ENCODE assay signal across 25 cellular contexts in the genomic region with DNA sequence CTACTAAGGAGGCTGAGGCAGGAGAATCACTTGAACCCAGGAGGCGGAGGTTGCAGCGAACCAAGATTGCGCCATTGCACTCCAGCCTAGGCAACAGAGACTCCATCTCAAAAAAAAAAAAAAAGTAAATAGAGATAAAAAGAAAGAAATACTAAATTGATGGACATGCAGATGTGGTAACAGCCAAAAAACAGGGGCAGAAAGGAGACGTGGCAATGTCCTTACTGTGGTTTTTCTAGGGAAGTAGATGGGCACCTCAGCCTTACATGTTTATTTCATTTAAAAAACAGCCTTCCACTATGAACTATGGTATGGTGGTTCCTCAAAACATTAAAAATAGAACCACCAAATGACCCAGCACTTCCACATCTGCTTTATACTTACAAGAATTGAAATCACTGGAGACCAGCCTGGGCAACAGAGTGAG. TPM values are rescaled to one million over a fixed set of nuclear protein-coding genes. Genes with fewer than 3 reads are reported as not detected.
A peak's percentile ranks its signal among the peaks of the same experiment; 100 is the strongest.
DNase-seq lines count a peak whose midpoint lies in the region; ATAC-seq, FAIRE-seq and TF ChIP-seq lines count a peak whose summit lies in the region.
"Had no signal": no experiment of that assay in that cellular context is flagged by ENCODE, and none has a peak within 500 bp of the region (broad histone marks: within the 10 kb centered on the region; RNA-seq: fewer than 3 reads in every experiment).

No MANE protein-coding gene starts in this region.

- DNase-seq in GM12891 (ENCODE audit: insufficient read length, low spot score), result no peak
- DNase-seq in NOMO-1 treated with DMSO at 0.1 percent for 48 hours (lab: John Stamatoyannopoulos, UW; ENCODE audit: unreplicated experiment), result peak; percentile 98
- no peak for DNase-seq in activated B cell treated with CpG ODN at 0.5 μM for 24 hours
- DNase-seq in naive thymus-derived CD4-positive, alpha-beta T cell, result no peak
- DNase-seq in NCI-H1417 (lab: John Stamatoyannopoulos, UW), result no peak
- DNase-seq in GM12892 (ENCODE audit: insufficient read length), result no peak
- DNase-seq in RKO (ENCODE audit: low spot score), result no peak
- DNase-seq: activated CD4-positive, alpha-beta T cell treated with anti-CD3 and anti-CD28 coated beads, Interleukin-2, amount 10 ng/mL, durations not matched to agents 24 days and 14 days; activated gamma-delta T cell; amniotic stem cell; dorsolateral prefrontal cortex; foreskin keratinocyte; GM23248; kidney glomerular epithelial cell; mucosa of descending colon; NCI-H1105; NCI-H524 treated with DMSO at 0.1 percent for 48 hours; PC-3; stimulated activated CD4-positive, alpha-beta T cell treated with anti-CD3 and anti-CD28 coated beads, Interleukin-15, amount 100 ng/mL, for 24 hours had no signal

- intact Hi-C loops in activated B cell treated with CpG ODN at 0.5 μM for 24 hours (cut with micrococcal nuclease), result loop anchor here (2.0 kb wide), 1 partner anchor 69 kb away; the partner anchor contains the start of gene DNMT1
- intact Hi-C loops in naive thymus-derived CD4-positive, alpha-beta T cell (cut with micrococcal nuclease), result no loop called here

- POLR2A ChIA-PET in activated B cell treated with CpG ODN at 0.5 μM for 24 hours (lab: Charles Lee), result interaction anchor here (0.6 to 1.2 kb wide), 3 partner anchors 15 to 754 kb away, joined by 3 to 8 read pairs (median 5); partner anchors contain the start of gene P2RY11
- POLR2A ChIA-PET in naive thymus-derived CD4-positive, alpha-beta T cell (lab: Charles Lee), result no interaction called here

- TF ChIP-seq POLR2A in GM12891 (IDR thresholded peaks at IDR 0.05; ENCODE audit: low read depth, low read length), result no peak
- no peak for TF ChIP-seq POLR2A in GM12892 (IDR thresholded peaks at IDR 0.05; ENCODE audit: low read depth, low read length)

- no peak overlapping the region for H3K4me3 Mint-ChIP-seq in activated B cell treated with CpG ODN at 0.5 μM for 24 hours
- H3K4me3 Mint-ChIP-seq in naive thymus-derived CD4-positive, alpha-beta T cell, result no peak overlapping the region
- H3K4me3 Mint-ChIP-seq: activated CD4-positive, alpha-beta T cell treated with anti-CD3 and anti-CD28 coated beads, Interleukin-2, amount 10 ng/mL, durations not matched to agents 24 days and 14 days had no signal

- H3K4me1 ChIP-seq in naive thymus-derived CD4-positive, alpha-beta T cell (ENCODE audit: control insufficient read depth in 2 of 2, insufficient read depth in 2 of 2, low read length in 2 of 2), result no peaks in the 10 kb centered on the region

- peak overlapping the region; percentile 53 for H3K27ac Mint-ChIP-seq in activated B cell treated with CpG ODN at 0.5 μM for 24 hours
- H3K27ac Mint-ChIP-seq in naive thymus-derived CD4-positive, alpha-beta T cell, result no peak overlapping the region
- H3K27ac Mint-ChIP-seq: activated CD4-positive, alpha-beta T cell treated with anti-CD3 and anti-CD28 coated beads, Interleukin-2, amount 10 ng/mL, durations not matched to agents 24 days and 14 days had no signal

- H3K4me3 ChIP-seq in naive thymus-derived CD4-positive, alpha-beta T cell (ENCODE audit: low read length), result no peak overlapping the region
- H3K4me3 ChIP-seq: cardiac muscle cell, dorsolateral prefrontal cortex, GM23248, mucosa of descending colon, SK-N-MC, tibial nerve had no signal

- H3K27me3 Mint-ChIP-seq in activated B cell treated with CpG ODN at 0.5 μM for 24 hours, result no peaks in the 10 kb centered on the region
- H3K27me3 Mint-ChIP-seq in naive thymus-derived CD4-positive, alpha-beta T cell, result no peaks in the 10 kb centered on the region
- H3K27me3 Mint-ChIP-seq: activated CD4-positive, alpha-beta T cell treated with anti-CD3 and anti-CD28 coated beads, Interleukin-2, amount 10 ng/mL, durations not matched to agents 24 days and 14 days had no signal

- H3K9me3 Mint-ChIP-seq in activated B cell treated with CpG ODN at 0.5 μM for 24 hours, result no peaks in the 10 kb centered on the region
- no peaks in the 10 kb centered on the region for H3K9me3 Mint-ChIP-seq in naive thymus-derived CD4-positive, alpha-beta T cell
- H3K9me3 Mint-ChIP-seq: activated CD4-positive, alpha-beta T cell treated with anti-CD3 and anti-CD28 coated beads, Interleukin-2, amount 10 ng/mL, durations not matched to agents 24 days and 14 days had no signal

- H3K36me3 ChIP-seq in naive thymus-derived CD4-positive, alpha-beta T cell (ENCODE audit: control insufficient read depth in 2 of 3, insufficient read depth in 3 of 3, low read length in 3 of 3), result peaks cover 0 to 6% (median 0%) of the 10 kb centered on the region in 3 experiments

- no peaks in the 10 kb centered on the region for H3K9me3 ChIP-seq in naive thymus-derived CD4-positive, alpha-beta T cell (ENCODE audit: control insufficient read depth in 2 of 3, low read length in 3 of 3)
- H3K9me3 ChIP-seq: mucosa of descending colon, tibial nerve had no signal

- no peaks in the 10 kb centered on the region for H3K36me3 Mint-ChIP-seq in activated B cell treated with CpG ODN at 0.5 μM for 24 hours (ENCODE audit: low read depth)
- H3K36me3 Mint-ChIP-seq in naive thymus-derived CD4-positive, alpha-beta T cell, result peaks cover 0 to 12% (median 4%) of the 10 kb centered on the region in 5 donors

- peaks cover 17% of the 10 kb centered on the region for H3K4me1 Mint-ChIP-seq in activated B cell treated with CpG ODN at 0.5 μM for 24 hours
- H3K4me1 Mint-ChIP-seq in naive thymus-derived CD4-positive, alpha-beta T cell, result peaks cover 0 to 4% (median 0%) of the 10 kb centered on the region in 7 donors
- H3K4me1 Mint-ChIP-seq: activated CD4-positive, alpha-beta T cell treated with anti-CD3 and anti-CD28 coated beads, Interleukin-2, amount 10 ng/mL, durations not matched to agents 24 days and 14 days had no signal

- no peak for FAIRE-seq in GM12891 (lab: Jason Lieb, UNC)
- no peak for FAIRE-seq in GM12892 (lab: Jason Lieb, UNC)

- H3K27ac ChIP-seq in naive thymus-derived CD4-positive, alpha-beta T cell (ENCODE audit: low read depth, low read length), result no peak overlapping the region
- H3K27ac ChIP-seq: cardiac muscle cell, epithelial cell of prostate, foreskin keratinocyte, GM23248, KMS-11, SK-N-MC had no signal

- no peak for TF ChIP-seq CTCF in activated B cell treated with CpG ODN at 0.5 μM for 24 hours (IDR thresholded peaks at IDR 0.05)

- ATAC-seq in activated B cell treated with CpG ODN at 0.5 μM for 24 hours (ENCODE audit: low read depth) (peak; percentile 83), GM19452 (IDR thresholded peaks at IDR 0.05; ENCODE audit: unreplicated experiment) (no peak)
- ATAC-seq in naive thymus-derived CD4-positive, alpha-beta T cell, result peak; percentile 91
- ATAC-seq: foreskin keratinocyte, mucosa of descending colon, PC-3 had no signal

- CTCF ChIA-PET in activated B cell treated with CpG ODN at 0.5 μM for 24 hours (lab: Charles Lee), result no interaction called here
- CTCF ChIA-PET in naive thymus-derived CD4-positive, alpha-beta T cell (lab: Charles Lee), result no interaction called here

- H3K27me3 ChIP-seq in naive thymus-derived CD4-positive, alpha-beta T cell (ENCODE audit: control insufficient read depth in 2 of 2, insufficient read depth in 2 of 2, low read length in 2 of 2), result no peaks in the 10 kb centered on the region
- H3K27me3 ChIP-seq: cardiac muscle cell, dorsolateral prefrontal cortex, foreskin keratinocyte, tibial nerve had no signal

TF ChIP-seq in GM12891, 5 proteins besides CTCF, POLR2A, EP300 and RAD21:
- TF ChIP-seq POLR2AphosphoS5 (IDR thresholded peaks at IDR 0.05; ENCODE audit: low read depth, low read length) (no peak), POU2F2 (IDR thresholded peaks at IDR 0.05; ENCODE audit: low read depth, low read length) (no peak), SPI1 (IDR thresholded peaks at IDR 0.05; ENCODE audit: low read depth, low read length) (0 out of 2 replicates have a peak, but pooled peaks have one; percentile 1)

RNA-seq across cellular contexts. Expression of gene EIF3G, which starts 6.5 kb away (rescaled TPM):
- polyA plus RNA-seq in GM12891 (2012; ENCODE audit: low read depth, missing spikeins), result 234 TPM
- total RNA-seq in activated B cell treated with CpG ODN at 0.5 μM for 24 hours, result 332 and 371 TPM in 2 replicates
- 100 to 1,000 TPM; 242 to 356 (median 328) TPM for total RNA-seq in naive thymus-derived CD4-positive, alpha-beta T cell
- polyA plus RNA-seq in naive thymus-derived CD4-positive, alpha-beta T cell, result 100 to 1,000 TPM; 240 to 294 TPM
- 129 TPM for polyA plus RNA-seq in GM12892 (2012; ENCODE audit: missing spikeins)

RNA-seq across cellular contexts. Expression of gene P2RY11, which starts 14.7 kb away (rescaled TPM):
- polyA plus RNA-seq in GM12891 (2012; ENCODE audit: low read depth, missing spikeins), result 35.3 TPM
- 33.1 and 42.6 TPM in 2 replicates for total RNA-seq in activated B cell treated with CpG ODN at 0.5 μM for 24 hours
- 10 to 100 TPM; 41.0 to 89.3 (median 58.9) TPM for total RNA-seq in naive thymus-derived CD4-positive, alpha-beta T cell
- 1 to 10 TPM; 2.7 to 3.1 TPM for polyA plus RNA-seq in naive thymus-derived CD4-positive, alpha-beta T cell
- polyA plus RNA-seq in GM12892 (2012; ENCODE audit: missing spikeins), result 11.0 TPM

RNA-seq across cellular contexts. Expression of gene PPAN, which starts 20.1 kb away (rescaled TPM):
- polyA plus RNA-seq in GM12891 (2012; ENCODE audit: low read depth, missing spikeins), result 87.1 TPM
- total RNA-seq in activated B cell treated with CpG ODN at 0.5 μM for 24 hours, result 107 and 119 TPM in 2 replicates
- 100 to 1,000 TPM in 4 of 5 experiments, 10 to 100 TPM in 1; 87.6 to 122 (median 109) TPM for total RNA-seq in naive thymus-derived CD4-positive, alpha-beta T cell
- polyA plus RNA-seq in naive thymus-derived CD4-positive, alpha-beta T cell, result 10 to 100 TPM; 24.9 to 46.6 TPM
- polyA plus RNA-seq in GM12892 (2012; ENCODE audit: missing spikeins), result 61.1 TPM

RNA-seq across cellular contexts. Expression of gene ANGPTL6, which starts 23.7 kb away (rescaled TPM):
- polyA plus RNA-seq in GM12891 (2012; ENCODE audit: low read depth, missing spikeins), result 18.1 TPM
- total RNA-seq in activated B cell treated with CpG ODN at 0.5 μM for 24 hours, result 16.4 and 18.4 TPM in 2 replicates
- 1 to 10 TPM in 3 of 5 experiments, under 1 TPM in 2; 0.68 to 1.7 (median 1.0) TPM for total RNA-seq in naive thymus-derived CD4-positive, alpha-beta T cell
- polyA plus RNA-seq in naive thymus-derived CD4-positive, alpha-beta T cell, result under 1 TPM; 0.23 to 0.48 TPM
- 16.8 TPM for polyA plus RNA-seq in GM12892 (2012; ENCODE audit: missing spikeins)

RNA-seq across cellular contexts. Expression of gene SHFL, which starts 40.1 kb away (rescaled TPM):
- 60.6 TPM for polyA plus RNA-seq in GM12891 (2012; ENCODE audit: low read depth, missing spikeins)
- 61.3 and 61.4 TPM in 2 replicates for total RNA-seq in activated B cell treated with CpG ODN at 0.5 μM for 24 hours
- total RNA-seq in naive thymus-derived CD4-positive, alpha-beta T cell, result 100 to 1,000 TPM in 3 of 5 experiments, 10 to 100 TPM in 2; 67.8 to 112 (median 102) TPM
- 10 to 100 TPM; 37.0 to 52.0 TPM for polyA plus RNA-seq in naive thymus-derived CD4-positive, alpha-beta T cell
- polyA plus RNA-seq in GM12892 (2012; ENCODE audit: missing spikeins), result 58.7 TPM
